In the genomic region with DNA sequence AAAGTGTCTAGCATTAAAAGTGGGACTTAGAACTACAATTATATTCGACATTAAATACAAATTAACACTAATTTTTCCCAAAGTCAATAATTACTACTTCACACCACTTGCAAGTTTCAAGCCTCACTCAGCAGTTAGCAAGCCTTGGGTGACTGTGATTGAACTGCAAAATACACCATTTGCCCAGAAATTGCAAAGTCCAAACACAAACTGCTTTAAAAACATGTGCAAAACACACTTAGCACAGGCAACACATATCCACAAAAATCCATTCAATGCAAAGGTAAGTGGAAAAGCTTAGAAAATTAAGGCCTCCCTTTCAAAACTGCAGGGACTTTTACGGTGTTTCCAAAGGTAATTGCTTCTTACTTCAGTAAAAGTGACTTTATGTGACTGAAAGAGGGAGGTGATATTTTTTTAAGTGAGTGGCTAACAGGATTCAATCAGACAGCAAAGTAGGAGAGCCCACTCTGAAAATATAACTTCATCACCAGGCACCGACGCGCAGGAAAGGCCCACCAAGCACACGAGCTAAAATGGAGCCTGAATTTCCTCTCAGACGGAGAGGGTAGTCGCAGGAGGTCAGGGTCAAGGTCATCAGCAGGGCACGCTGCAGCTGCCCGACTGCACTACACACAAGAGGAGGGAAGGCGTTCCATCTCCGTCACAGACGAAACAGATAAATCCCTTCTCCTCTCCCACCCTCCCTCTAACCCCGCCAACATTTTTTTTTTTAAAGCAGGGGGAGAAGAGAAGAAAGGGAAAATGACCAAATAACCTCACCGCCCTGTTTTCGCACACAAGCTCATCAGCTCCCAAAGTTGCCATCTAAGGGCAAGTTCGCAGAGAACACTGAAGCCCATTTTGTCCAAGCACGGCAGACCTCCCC, we compare ENCODE assay signal across 8 cellular contexts. TPM values are rescaled to one million over a fixed set of nuclear protein-coding genes. Genes with fewer than 3 reads are reported as not detected.
DNase-seq lines count a peak whose midpoint lies in the region; ATAC-seq and TF ChIP-seq lines count a peak whose summit lies in the region.

No MANE protein-coding gene starts in this region.

- peaks cover 26% of the 10 kb centered on the region for H3F3A ChIP-seq in neural progenitor cell (ENCODE audit: low read depth)

- H3K36me3 ChIP-seq in BE2C, result no peaks in the 10 kb centered on the region
- H3K36me3 ChIP-seq in neural progenitor cell, result no peaks in the 10 kb centered on the region

- H3K4me1 ChIP-seq in BE2C (peaks cover 37% of the 10 kb centered on the region), neural progenitor cell (peaks cover 8% of the 10 kb centered on the region)

- peak overlapping the region; percentile 83 for H3K4me3 Mint-ChIP-seq in WTC11
- peak overlapping the region; percentile 92 for H3K4me3 Mint-ChIP-seq in neural progenitor cell

- peaks cover 60% of the 10 kb centered on the region for H4K20me1 ChIP-seq in neural progenitor cell (ENCODE audit: low read depth)

- H3K36me3 Mint-ChIP-seq in WTC11 (no peaks in the 10 kb centered on the region), neural progenitor cell (peaks cover 5% of the 10 kb centered on the region)

- DNase-seq in BE2C (peak; percentile 35), WTC11 (ENCODE audit: low spot score) (peak; percentile 52), fibroblast of villous mesenchyme (ENCODE audit: low read depth) (peak; percentile 44), neural progenitor cell (ENCODE audit: low spot score) (peak; percentile 38), NCI-H2196 treated with DMSO at 0.1 percent for 48 hours (lab: John Stamatoyannopoulos, UW; ENCODE audit: unreplicated experiment) (no peak), NCI-H187 treated with DMSO at 0.1 percent for 48 hours (lab: John Stamatoyannopoulos, UW) (no peak)

- H2AFZ ChIP-seq in neural progenitor cell (replicated peaks), result no peak overlapping the region

- CTCF ChIA-PET in WTC11 (lab: Charles Lee), result no interaction called here

- peaks cover 69% of the 10 kb centered on the region for H3K79me2 ChIP-seq in neural progenitor cell (ENCODE audit: low read depth)

- H3K27me3 Mint-ChIP-seq in WTC11 (ENCODE audit: low read depth), result no peaks in the 10 kb centered on the region
- peaks cover 3% of the 10 kb centered on the region for H3K27me3 Mint-ChIP-seq in neural progenitor cell (ENCODE audit: insufficient read depth, low read depth)

- peaks cover 60% of the 10 kb centered on the region for H3K4me1 Mint-ChIP-seq in WTC11
- H3K4me1 Mint-ChIP-seq in neural progenitor cell, result peaks cover 41% of the 10 kb centered on the region

- peak overlapping the region; percentile 81 for H3K4me3 ChIP-seq in BE2C (ENCODE audit: low read depth, low read length)
- H3K4me3 ChIP-seq in fibroblast of villous mesenchyme (ENCODE audit: low read depth, low read length), result peak overlapping the region; percentile 80
- H3K4me3 ChIP-seq in neural progenitor cell, result peak overlapping the region; percentile 96

- H3K27ac Mint-ChIP-seq in WTC11 (peak overlapping the region; percentile 98), neural progenitor cell (peak overlapping the region; percentile 77)

- H3K9ac ChIP-seq in neural progenitor cell, result no peak overlapping the region

- peak overlapping the region; percentile 95 for H3K4me2 ChIP-seq in neural progenitor cell

- no peak overlapping the region for H3K27ac ChIP-seq in neural progenitor cell

- ATAC-seq in GM18519 (IDR thresholded peaks at IDR 0.05; ENCODE audit: low FRiP score, unreplicated experiment) (peak; percentile 23), HG03175 (IDR thresholded peaks at IDR 0.05; ENCODE audit: unreplicated experiment) (peak; percentile 32), WTC11 (peak; percentile 18)

- TF ChIP-seq CTCF in BE2C (IDR thresholded peaks at IDR 0.05; ENCODE audit: low read depth, low read length) (no peak), WTC11 (IDR thresholded peaks at IDR 0.05) (no peak), fibroblast of villous mesenchyme (IDR thresholded peaks at IDR 0.05; ENCODE audit: insufficient read depth, low read depth, low read length) (no peak), neural progenitor cell (IDR thresholded peaks at IDR 0.05) (no peak)

- H3K9me3 ChIP-seq in BE2C (no peaks in the 10 kb centered on the region), neural progenitor cell (ENCODE audit: low read depth) (no peaks in the 10 kb centered on the region)

- H3K27me3 ChIP-seq in BE2C (no peaks in the 10 kb centered on the region), neural progenitor cell (peaks cover 20% of the 10 kb centered on the region)

- POLR2A ChIA-PET in WTC11 (lab: Charles Lee), result no interaction called here

- H3K9me3 Mint-ChIP-seq in WTC11 (no peaks in the 10 kb centered on the region), neural progenitor cell (no peaks in the 10 kb centered on the region)

TF ChIP-seq in WTC11, 78 proteins besides CTCF, POLR2A, EP300 and RAD21:
- TF ChIP-seq, protein P1, sequence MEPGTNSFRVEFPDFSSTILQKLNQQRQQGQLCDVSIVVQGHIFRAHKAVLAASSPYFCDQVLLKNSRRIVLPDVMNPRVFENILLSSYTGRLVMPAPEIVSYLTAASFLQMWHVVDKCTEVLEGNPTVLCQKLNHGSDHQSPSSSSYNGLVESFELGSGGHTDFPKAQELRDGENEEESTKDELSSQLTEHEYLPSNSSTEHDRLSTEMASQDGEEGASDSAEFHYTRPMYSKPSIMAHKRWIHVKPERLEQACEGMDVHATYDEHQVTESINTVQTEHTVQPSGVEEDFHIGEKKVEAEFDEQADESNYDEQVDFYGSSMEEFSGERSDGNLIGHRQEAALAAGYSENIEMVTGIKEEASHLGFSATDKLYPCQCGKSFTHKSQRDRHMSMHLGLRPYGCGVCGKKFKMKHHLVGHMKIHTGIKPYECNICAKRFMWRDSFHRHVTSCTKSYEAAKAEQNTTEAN (CRISPR knock-in tag; IDR thresholded peaks at IDR 0.05), result no peak
- TF ChIP-seq OVOL2 (CRISPR knock-in tag; IDR thresholded peaks at IDR 0.05; ENCODE audit: borderline replicate concordance), result no peak
- no peak for TF ChIP-seq NR2C2 (CRISPR knock-in tag; IDR thresholded peaks at IDR 0.05)
- TF ChIP-seq, protein P2, sequence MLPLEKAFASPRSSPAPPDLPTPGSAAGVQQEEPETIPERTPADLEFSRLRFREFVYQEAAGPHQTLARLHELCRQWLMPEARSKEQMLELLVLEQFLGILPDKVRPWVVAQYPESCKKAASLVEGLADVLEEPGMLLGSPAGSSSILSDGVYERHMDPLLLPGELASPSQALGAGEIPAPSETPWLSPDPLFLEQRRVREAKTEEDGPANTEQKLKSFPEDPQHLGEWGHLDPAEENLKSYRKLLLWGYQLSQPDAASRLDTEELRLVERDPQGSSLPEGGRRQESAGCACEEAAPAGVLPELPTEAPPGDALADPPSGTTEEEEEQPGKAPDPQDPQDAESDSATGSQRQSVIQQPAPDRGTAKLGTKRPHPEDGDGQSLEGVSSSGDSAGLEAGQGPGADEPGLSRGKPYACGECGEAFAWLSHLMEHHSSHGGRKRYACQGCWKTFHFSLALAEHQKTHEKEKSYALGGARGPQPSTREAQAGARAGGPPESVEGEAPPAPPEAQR (CRISPR knock-in tag; IDR thresholded peaks at IDR 0.05), result no peak
- 0 out of 2 replicates have a peak, but pooled peaks have one; percentile 39 for TF ChIP-seq EMX1 (CRISPR knock-in tag; IDR thresholded peaks at IDR 0.05)
- peak; percentile 97; the same call in 1 of the 2 replicates for TF ChIP-seq ESRRA (CRISPR knock-in tag; IDR thresholded peaks at IDR 0.05; ENCODE audit: borderline replicate concordance)
- TF ChIP-seq CREM (CRISPR knock-in tag; IDR thresholded peaks at IDR 0.05), result no peak
- TF ChIP-seq NR1H2 (CRISPR knock-in tag; IDR thresholded peaks at IDR 0.05), result no peak
- TF ChIP-seq IRF2 (CRISPR knock-in tag; IDR thresholded peaks at IDR 0.05; ENCODE audit: borderline replicate concordance, low read depth), result no peak
- no peak for TF ChIP-seq RORB (CRISPR knock-in tag; IDR thresholded peaks at IDR 0.05)
- TF ChIP-seq, protein P3, sequence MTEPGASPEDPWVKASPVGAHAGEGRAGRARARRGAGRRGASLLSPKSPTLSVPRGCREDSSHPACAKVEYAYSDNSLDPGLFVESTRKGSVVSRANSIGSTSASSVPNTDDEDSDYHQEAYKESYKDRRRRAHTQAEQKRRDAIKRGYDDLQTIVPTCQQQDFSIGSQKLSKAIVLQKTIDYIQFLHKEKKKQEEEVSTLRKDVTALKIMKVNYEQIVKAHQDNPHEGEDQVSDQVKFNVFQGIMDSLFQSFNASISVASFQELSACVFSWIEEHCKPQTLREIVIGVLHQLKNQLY (CRISPR knock-in tag; IDR thresholded peaks at IDR 0.05), result no peak

RNA-seq across cellular contexts. Expression of a gene that starts 3.1 kb away (rescaled TPM):
- polyA plus RNA-seq in BE2C (2012; ENCODE audit: insufficient read depth, insufficient read length, low read depth), result 19.6 TPM
- total RNA-seq in WTC11 (2021) (25.0 to 26.8 TPM (median 25.6 TPM) in 3 replicates), fibroblast of villous mesenchyme (9.1 and 12.9 TPM in 2 replicates), neural progenitor cell (ENCODE audit: low replicate concordance) (7.1 and 7.7 TPM in 2 replicates)

Comparison
In these comparisons a context has a peak if more than half of its experiments do, and no peak if none do; other contexts are left out.
1. DNase-seq: peak in BE2C (single experiment), WTC11 (single experiment), fibroblast of villous mesenchyme (single experiment) and neural progenitor cell (single experiment); none in NCI-H2196 treated with DMSO at 0.1 percent for 48 hours (single experiment) and NCI-H187 treated with DMSO at 0.1 percent for 48 hours (single experiment).
2. Peak in every context shown above with its lines, with median percentiles within 50 percentile points of each other: H3K4me3 ChIP-seq and ATAC-seq.